2 cellular contexts compared by ENCODE assay signal in genomic region chr3:11638669-11639402, GRCh38.
TF ChIP-seq lines count a peak whose summit lies in the region.

No MANE protein-coding gene starts in this region.

TF ChIP-seq in endothelial cell of umbilical vein, 7 proteins besides CTCF, POLR2A, EP300 and RAD21 (continued from another document):
- TF ChIP-seq FOS (IDR thresholded peaks at IDR 0.05; ENCODE audit: borderline replicate concordance, insufficient read depth, low read length) = no peak

TF ChIP-seq in neural cell, 6 proteins besides CTCF, POLR2A, EP300 and RAD21 (continued from another document):
- TF ChIP-seq REST (IDR thresholded peaks at IDR 0.05; ENCODE audit: borderline replicate concordance) = no peak
